In the genomic region with DNA sequence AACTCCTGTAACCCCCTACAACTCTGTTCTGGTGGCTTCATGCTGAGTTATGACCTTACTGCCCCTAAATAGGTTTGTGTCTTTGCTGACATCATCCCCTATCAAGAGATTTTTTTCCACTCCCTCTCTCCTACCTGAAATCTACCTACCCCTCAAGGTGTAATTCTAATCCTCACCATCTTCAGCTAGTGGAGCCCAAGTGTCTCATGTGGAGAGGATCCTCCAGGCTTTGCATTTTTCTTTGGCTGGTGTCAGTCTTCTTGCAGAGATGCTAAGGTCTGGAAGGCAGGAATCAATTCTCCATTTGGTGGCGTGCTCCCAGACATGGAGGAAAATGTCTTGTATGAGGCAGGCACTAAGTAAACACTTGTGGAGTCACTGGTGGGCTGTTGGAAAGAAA, we compare ENCODE assay signal across 1 cellular context.
TF ChIP-seq lines count a peak whose summit lies in the region.

No MANE protein-coding gene starts in this region.

TF ChIP-seq in WTC11, 78 proteins besides CTCF, POLR2A, EP300 and RAD21 (continued from another document):
- TF ChIP-seq, protein P1, sequence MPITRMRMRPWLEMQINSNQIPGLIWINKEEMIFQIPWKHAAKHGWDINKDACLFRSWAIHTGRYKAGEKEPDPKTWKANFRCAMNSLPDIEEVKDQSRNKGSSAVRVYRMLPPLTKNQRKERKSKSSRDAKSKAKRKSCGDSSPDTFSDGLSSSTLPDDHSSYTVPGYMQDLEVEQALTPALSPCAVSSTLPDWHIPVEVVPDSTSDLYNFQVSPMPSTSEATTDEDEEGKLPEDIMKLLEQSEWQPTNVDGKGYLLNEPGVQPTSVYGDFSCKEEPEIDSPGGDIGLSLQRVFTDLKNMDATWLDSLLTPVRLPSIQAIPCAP (CRISPR knock-in tag; IDR thresholded peaks at IDR 0.05), result no peak
- TF ChIP-seq, protein P2, sequence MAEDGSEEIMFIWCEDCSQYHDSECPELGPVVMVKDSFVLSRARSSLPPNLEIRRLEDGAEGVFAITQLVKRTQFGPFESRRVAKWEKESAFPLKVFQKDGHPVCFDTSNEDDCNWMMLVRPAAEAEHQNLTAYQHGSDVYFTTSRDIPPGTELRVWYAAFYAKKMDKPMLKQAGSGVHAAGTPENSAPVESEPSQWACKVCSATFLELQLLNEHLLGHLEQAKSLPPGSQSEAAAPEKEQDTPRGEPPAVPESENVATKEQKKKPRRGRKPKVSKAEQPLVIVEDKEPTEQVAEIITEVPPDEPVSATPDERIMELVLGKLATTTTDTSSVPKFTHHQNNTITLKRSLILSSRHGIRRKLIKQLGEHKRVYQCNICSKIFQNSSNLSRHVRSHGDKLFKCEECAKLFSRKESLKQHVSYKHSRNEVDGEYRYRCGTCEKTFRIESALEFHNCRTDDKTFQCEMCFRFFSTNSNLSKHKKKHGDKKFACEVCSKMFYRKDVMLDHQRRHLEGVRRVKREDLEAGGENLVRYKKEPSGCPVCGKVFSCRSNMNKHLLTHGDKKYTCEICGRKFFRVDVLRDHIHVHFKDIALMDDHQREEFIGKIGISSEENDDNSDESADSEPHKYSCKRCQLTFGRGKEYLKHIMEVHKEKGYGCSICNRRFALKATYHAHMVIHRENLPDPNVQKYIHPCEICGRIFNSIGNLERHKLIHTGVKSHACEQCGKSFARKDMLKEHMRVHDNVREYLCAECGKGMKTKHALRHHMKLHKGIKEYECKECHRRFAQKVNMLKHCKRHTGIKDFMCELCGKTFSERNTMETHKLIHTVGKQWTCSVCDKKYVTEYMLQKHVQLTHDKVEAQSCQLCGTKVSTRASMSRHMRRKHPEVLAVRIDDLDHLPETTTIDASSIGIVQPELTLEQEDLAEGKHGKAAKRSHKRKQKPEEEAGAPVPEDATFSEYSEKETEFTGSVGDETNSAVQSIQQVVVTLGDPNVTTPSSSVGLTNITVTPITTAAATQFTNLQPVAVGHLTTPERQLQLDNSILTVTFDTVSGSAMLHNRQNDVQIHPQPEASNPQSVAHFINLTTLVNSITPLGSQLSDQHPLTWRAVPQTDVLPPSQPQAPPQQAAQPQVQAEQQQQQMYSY (CRISPR knock-in tag; IDR thresholded peaks at IDR 0.05), result no peak
- TF ChIP-seq GRHL2 (CRISPR knock-in tag; IDR thresholded peaks at IDR 0.05; ENCODE audit: insufficient replicate concordance, severe bottlenecking), result no peak
- TF ChIP-seq, protein P3, sequence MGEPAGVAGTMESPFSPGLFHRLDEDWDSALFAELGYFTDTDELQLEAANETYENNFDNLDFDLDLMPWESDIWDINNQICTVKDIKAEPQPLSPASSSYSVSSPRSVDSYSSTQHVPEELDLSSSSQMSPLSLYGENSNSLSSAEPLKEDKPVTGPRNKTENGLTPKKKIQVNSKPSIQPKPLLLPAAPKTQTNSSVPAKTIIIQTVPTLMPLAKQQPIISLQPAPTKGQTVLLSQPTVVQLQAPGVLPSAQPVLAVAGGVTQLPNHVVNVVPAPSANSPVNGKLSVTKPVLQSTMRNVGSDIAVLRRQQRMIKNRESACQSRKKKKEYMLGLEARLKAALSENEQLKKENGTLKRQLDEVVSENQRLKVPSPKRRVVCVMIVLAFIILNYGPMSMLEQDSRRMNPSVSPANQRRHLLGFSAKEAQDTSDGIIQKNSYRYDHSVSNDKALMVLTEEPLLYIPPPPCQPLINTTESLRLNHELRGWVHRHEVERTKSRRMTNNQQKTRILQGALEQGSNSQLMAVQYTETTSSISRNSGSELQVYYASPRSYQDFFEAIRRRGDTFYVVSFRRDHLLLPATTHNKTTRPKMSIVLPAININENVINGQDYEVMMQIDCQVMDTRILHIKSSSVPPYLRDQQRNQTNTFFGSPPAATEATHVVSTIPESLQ (CRISPR knock-in tag; IDR thresholded peaks at IDR 0.05), result no peak
- no peak for TF ChIP-seq PRRX2 (CRISPR knock-in tag; IDR thresholded peaks at IDR 0.05)
- no peak for TF ChIP-seq CREM (CRISPR knock-in tag; IDR thresholded peaks at IDR 0.05)
- no peak for TF ChIP-seq GABPB1 (CRISPR knock-in tag; IDR thresholded peaks at IDR 0.05)
